Comparison of ENCODE assay signal across 15 cellular contexts in the genomic region with DNA sequence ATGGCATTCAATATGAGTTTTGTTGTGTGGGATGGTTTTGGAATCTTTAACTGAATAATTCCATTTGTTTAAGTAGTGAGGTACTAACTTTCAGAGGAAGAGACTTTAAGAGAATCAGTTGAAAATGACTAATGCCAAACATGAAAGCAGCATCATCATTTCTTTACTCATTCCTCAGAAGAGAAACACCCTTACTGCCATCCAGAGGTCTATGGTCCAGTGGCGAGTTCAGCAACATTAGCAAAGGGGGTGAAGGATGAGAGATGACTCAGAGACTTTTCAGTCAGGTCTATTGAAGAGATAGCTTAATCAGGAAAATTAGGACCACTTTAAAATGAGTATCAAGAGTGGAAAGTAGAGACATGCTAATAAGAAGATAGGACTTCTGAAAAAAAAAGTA.
DNase-seq lines count a peak whose midpoint lies in the region; ATAC-seq and TF ChIP-seq lines count a peak whose summit lies in the region.
"Had no signal": no experiment of that assay in that cellular context is flagged by ENCODE, and none has a peak within 500 bp of the region (broad histone marks: within the 10 kb centered on the region; RNA-seq: fewer than 3 reads in every experiment).

No MANE protein-coding gene starts in this region.

- H3K27me3 Mint-ChIP-seq in MCF 10A (ENCODE audit: insufficient read depth, unreplicated experiment), result peaks cover 88% of the 10 kb centered on the region
- no peaks in the 10 kb centered on the region for H3K27me3 Mint-ChIP-seq in mesothelial cell of epicardium (ENCODE audit: low read depth)

- H3K4me1 ChIP-seq in mammary epithelial cell (ENCODE audit: insufficient read depth, low read length) (no peaks in the 10 kb centered on the region), vagina (no peaks in the 10 kb centered on the region)
- H3K4me1 ChIP-seq: SJSA1, transverse colon had no signal

- intact Hi-C loops in mammary epithelial cell (cut with micrococcal nuclease), result loop anchor here (2.0 kb wide), 1 partner anchor 150 kb away; no protein-coding TSS in a partner anchor
- intact Hi-C loops in MCF 10A (cut with micrococcal nuclease), result no loop called here
- intact Hi-C loops in vagina (cut with DNase I), result no loop called here

- H3K9me3 Mint-ChIP-seq in MCF 10A (ENCODE audit: unreplicated experiment) (no peaks in the 10 kb centered on the region), mesothelial cell of epicardium (peaks cover 3% of the 10 kb centered on the region)

- WGBS in mammary epithelial cell (ENCODE audit: low coverage, missing lambda C conversion rate), result 62% methylated on average over 1 of the region's 1 CpG

- H2AFZ ChIP-seq in mammary epithelial cell (ENCODE audit: low read depth, low read length), result no peak overlapping the region

- no peak overlapping the region for H3K4me3 ChIP-seq in mammary epithelial cell (replicated peaks in 1 of 3; ENCODE audit: insufficient read depth in 1 of 3, low read depth in 2 of 3, low read length in 3 of 3)
- H3K4me3 ChIP-seq in vagina, result no peak overlapping the region
- H3K4me3 ChIP-seq: SJSA1, transverse colon had no signal

- no peaks in the 10 kb centered on the region for H3K36me3 ChIP-seq in mammary epithelial cell (ENCODE audit: insufficient read depth, low read length)
- no peaks in the 10 kb centered on the region for H3K36me3 ChIP-seq in vagina
- H3K36me3 ChIP-seq: SJSA1, transverse colon had no signal

- DNase-seq in mammary epithelial cell (peak; percentile 7), MCF 10A (ENCODE audit: unreplicated experiment) (no peak), cerebellum (ENCODE audit: low spot score) (no peak), mesothelial cell of epicardium (ENCODE audit: low spot score in 2 of 2, unreplicated experiment in 2 of 2) (no peak), vagina (ENCODE audit: extremely low spot score in 2 of 2) (no peak)
- DNase-seq: amniotic stem cell; GOT3; islet precursor cell; NCI-H2227 treated with DMSO at 0.1 percent for 48 hours; stimulated activated CD4-positive, alpha-beta T cell treated with anti-CD3 and anti-CD28 coated beads, Interleukin-2, amount 100 ng/mL, for 48 hours; transverse colon had no signal

- POLR2A ChIA-PET in MCF 10A (lab: Yijun Ruan, JAX), result interaction anchor here (0.6 kb wide), 1 partner anchor 10 kb away, joined by 3 read pairs; no protein-coding TSS in a partner anchor

- H3K27me3 ChIP-seq in mammary epithelial cell (ENCODE audit: insufficient read depth, low read length), result no peaks in the 10 kb centered on the region
- H3K27me3 ChIP-seq in vagina, result no peaks in the 10 kb centered on the region
- H3K27me3 ChIP-seq: SJSA1, transverse colon had no signal

- BruUV-seq in mammary epithelial cell (replicated peaks; lab: Mats Ljungman, UMichigan) (no TSS peak), MCF 10A (replicated peaks; lab: Mats Ljungman, UMichigan) (no TSS peak)

- no peak overlapping the region for H3K27ac Mint-ChIP-seq in MCF 10A (ENCODE audit: low read depth, unreplicated experiment)
- no peak overlapping the region for H3K27ac Mint-ChIP-seq in mesothelial cell of epicardium

- H3K4me3 Mint-ChIP-seq in MCF 10A (ENCODE audit: unreplicated experiment), result no peak overlapping the region
- H3K4me3 Mint-ChIP-seq in mesothelial cell of epicardium, result no peak overlapping the region

- ATAC-seq in HG02938 (IDR thresholded peaks at IDR 0.05; ENCODE audit: unreplicated experiment) (peak; percentile 70), SK-N-SH treated with all-trans-retinoic acid at 6 μM for 48 hours (peak; percentile 40; the same call in 1 of the 3 replicates), GM21528 (IDR thresholded peaks at IDR 0.05; ENCODE audit: low FRiP score, unreplicated experiment) (no peak)

- no peaks in the 10 kb centered on the region for H4K20me1 ChIP-seq in mammary epithelial cell (ENCODE audit: insufficient read depth, low read length)

- TF ChIP-seq CTCF in mammary epithelial cell (conservative IDR thresholded peaks at IDR 0.05 in 1 of 2, IDR thresholded peaks at IDR 0.05 in 1 of 2; ENCODE audit: extremely low read depth in 1 of 2, insufficient read depth in 1 of 2, low read depth in 1 of 2, low read length in 2 of 2) (peak in 1 of 2 donors; percentile 31), MCF 10A (IDR thresholded peaks at IDR 0.05; ENCODE audit: unreplicated experiment) (no peak), mesothelial cell of epicardium (IDR thresholded peaks at IDR 0.05; ENCODE audit: unreplicated experiment) (no peak), vagina (IDR thresholded peaks at IDR 0.05) (no peak)

- H3K36me3 Mint-ChIP-seq in MCF 10A (ENCODE audit: insufficient read depth, unreplicated experiment) (no peaks in the 10 kb centered on the region), mesothelial cell of epicardium (no peaks in the 10 kb centered on the region)

- no peak overlapping the region for H3K4me2 ChIP-seq in mammary epithelial cell (ENCODE audit: insufficient read depth, low read depth, low read length)

- no peak overlapping the region for H3K27ac ChIP-seq in mammary epithelial cell (ENCODE audit: insufficient read depth, low read depth, low read length)
- H3K27ac ChIP-seq in vagina, result no peak overlapping the region
- H3K27ac ChIP-seq: SJSA1, transverse colon had no signal

- H3K4me1 Mint-ChIP-seq in MCF 10A (ENCODE audit: insufficient read depth, unreplicated experiment) (no peaks in the 10 kb centered on the region), mesothelial cell of epicardium (no peaks in the 10 kb centered on the region)

- TF ChIP-seq POLR2A in vagina (IDR thresholded peaks at IDR 0.05), result no peak

- dilution Hi-C loops in mammary epithelial cell (cut with HindIII; ENCODE audit: low sequenced_read_pairs), result no loop called here

- in situ Hi-C loops in mammary epithelial cell (cut with MboI; ENCODE audit: low sequenced_read_pairs in 2 of 2), result no loop called here

- no peak overlapping the region for H3K9ac ChIP-seq in mammary epithelial cell (ENCODE audit: insufficient read depth, low read length)

- H3K9me3 ChIP-seq in mammary epithelial cell (replicated peaks; ENCODE audit: insufficient read depth, low read length) (no peaks in the 10 kb centered on the region), vagina (no peaks in the 10 kb centered on the region)
- H3K9me3 ChIP-seq: SJSA1, transverse colon had no signal

- CTCF ChIA-PET in mammary epithelial cell (lab: Charles Lee; ENCODE audit: low non-redundant PET), result interaction anchor here (0.6 kb wide), 1 partner anchor 189 kb away, joined by 7 read pairs; no protein-coding TSS in a partner anchor
- CTCF ChIA-PET in MCF 10A (lab: Yijun Ruan, JAX), result no interaction called here

- H3K79me2 ChIP-seq in mammary epithelial cell (ENCODE audit: insufficient read depth, low read length), result no peaks in the 10 kb centered on the region

TF ChIP-seq in SK-N-SH treated with all-trans-retinoic acid at 6 μM for 48 hours, 23 proteins besides CTCF, POLR2A, EP300 and RAD21 (continues in another document):
- TF ChIP-seq OSR1 (CRISPR knock-in tag; IDR thresholded peaks at IDR 0.05) (no peak), TOX (CRISPR knock-in tag; IDR thresholded peaks at IDR 0.05; ENCODE audit: borderline replicate concordance) (no peak), RARB (CRISPR knock-in tag; IDR thresholded peaks at IDR 0.05) (no peak), ESRRG (CRISPR knock-in tag; IDR thresholded peaks at IDR 0.05) (no peak), PPARA (CRISPR knock-in tag; IDR thresholded peaks at IDR 0.05; ENCODE audit: borderline replicate concordance) (no peak), SNAI2 (CRISPR knock-in tag; IDR thresholded peaks at IDR 0.05) (no peak), ZNF565 (CRISPR knock-in tag; conservative IDR thresholded peaks at IDR 0.05; ENCODE audit: low read depth) (no peak), CSDC2 (CRISPR knock-in tag; IDR thresholded peaks at IDR 0.05) (no peak), ARNTL (CRISPR knock-in tag; IDR thresholded peaks at IDR 0.05; ENCODE audit: borderline replicate concordance, low read depth) (no peak), ZFP3 (CRISPR knock-in tag; IDR thresholded peaks at IDR 0.05) (no peak), ZC3H10 (CRISPR knock-in tag; IDR thresholded peaks at IDR 0.05) (no peak), ISL1 (CRISPR knock-in tag; IDR thresholded peaks at IDR 0.05) (no peak)
- TF ChIP-seq, protein P1, sequence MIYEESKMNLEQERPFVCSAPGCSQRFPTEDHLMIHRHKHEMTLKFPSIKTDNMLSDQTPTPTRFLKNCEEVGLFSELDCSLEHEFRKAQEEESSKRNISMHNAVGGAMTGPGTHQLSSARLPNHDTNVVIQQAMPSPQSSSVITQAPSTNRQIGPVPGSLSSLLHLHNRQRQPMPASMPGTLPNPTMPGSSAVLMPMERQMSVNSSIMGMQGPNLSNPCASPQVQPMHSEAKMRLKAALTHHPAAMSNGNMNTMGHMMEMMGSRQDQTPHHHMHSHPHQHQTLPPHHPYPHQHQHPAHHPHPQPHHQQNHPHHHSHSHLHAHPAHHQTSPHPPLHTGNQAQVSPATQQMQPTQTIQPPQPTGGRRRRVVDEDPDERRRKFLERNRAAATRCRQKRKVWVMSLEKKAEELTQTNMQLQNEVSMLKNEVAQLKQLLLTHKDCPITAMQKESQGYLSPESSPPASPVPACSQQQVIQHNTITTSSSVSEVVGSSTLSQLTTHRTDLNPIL (CRISPR knock-in tag; IDR thresholded peaks at IDR 0.05; ENCODE audit: low read depth), result no peak
- TF ChIP-seq, protein P2, sequence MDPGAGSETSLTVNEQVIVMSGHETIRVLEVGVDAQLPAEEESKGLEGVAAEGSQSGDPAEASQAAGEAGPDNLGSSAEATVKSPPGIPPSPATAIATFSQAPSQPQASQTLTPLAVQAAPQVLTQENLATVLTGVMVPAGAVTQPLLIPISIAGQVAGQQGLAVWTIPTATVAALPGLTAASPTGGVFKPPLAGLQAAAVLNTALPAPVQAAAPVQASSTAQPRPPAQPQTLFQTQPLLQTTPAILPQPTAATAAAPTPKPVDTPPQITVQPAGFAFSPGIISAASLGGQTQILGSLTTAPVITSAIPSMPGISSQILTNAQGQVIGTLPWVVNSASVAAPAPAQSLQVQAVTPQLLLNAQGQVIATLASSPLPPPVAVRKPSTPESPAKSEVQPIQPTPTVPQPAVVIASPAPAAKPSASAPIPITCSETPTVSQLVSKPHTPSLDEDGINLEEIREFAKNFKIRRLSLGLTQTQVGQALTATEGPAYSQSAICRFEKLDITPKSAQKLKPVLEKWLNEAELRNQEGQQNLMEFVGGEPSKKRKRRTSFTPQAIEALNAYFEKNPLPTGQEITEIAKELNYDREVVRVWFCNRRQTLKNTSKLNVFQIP (CRISPR knock-in tag; IDR thresholded peaks at IDR 0.05; ENCODE audit: borderline replicate concordance, low read depth), result no peak
